In genomic region chr7:151368136-151368571, GRCh38 we compare ENCODE assay signal across 1 cellular context.
TF ChIP-seq lines count a peak whose summit lies in the region.

No MANE protein-coding gene starts in this region.

TF ChIP-seq in GM12878, 131 proteins besides CTCF, POLR2A, EP300 and RAD21 (continued from another document):
- TF ChIP-seq, protein P1, sequence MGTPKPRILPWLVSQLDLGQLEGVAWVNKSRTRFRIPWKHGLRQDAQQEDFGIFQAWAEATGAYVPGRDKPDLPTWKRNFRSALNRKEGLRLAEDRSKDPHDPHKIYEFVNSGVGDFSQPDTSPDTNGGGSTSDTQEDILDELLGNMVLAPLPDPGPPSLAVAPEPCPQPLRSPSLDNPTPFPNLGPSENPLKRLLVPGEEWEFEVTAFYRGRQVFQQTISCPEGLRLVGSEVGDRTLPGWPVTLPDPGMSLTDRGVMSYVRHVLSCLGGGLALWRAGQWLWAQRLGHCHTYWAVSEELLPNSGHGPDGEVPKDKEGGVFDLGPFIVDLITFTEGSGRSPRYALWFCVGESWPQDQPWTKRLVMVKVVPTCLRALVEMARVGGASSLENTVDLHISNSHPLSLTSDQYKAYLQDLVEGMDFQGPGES (IDR thresholded peaks at IDR 0.05), result 0 out of 2 replicates have a peak, but pooled peaks have one; percentile 40
- TF ChIP-seq SIX5 (IDR thresholded peaks at IDR 0.05; ENCODE audit: low read depth, low read length, severe bottlenecking) (no peak), MYC (IDR thresholded peaks at IDR 0.05; ENCODE audit: insufficient read depth, insufficient read length, insufficient replicate concordance, low read length, severe bottlenecking) (no peak), SMC3 (IDR thresholded peaks at IDR 0.05; ENCODE audit: borderline replicate concordance, low read length) (peak; percentile 87), SIN3A (IDR thresholded peaks at IDR 0.05; ENCODE audit: low read depth, low read length) (no peak), ATF7 (IDR thresholded peaks at IDR 0.05; ENCODE audit: low read depth) (no peak), YY1 (IDR thresholded peaks at IDR 0.05; ENCODE audit: low read depth, low read length) (peak; percentile 69), SMARCA5 (IDR thresholded peaks at IDR 0.05) (peak; percentile 61; the same call in 1 of the 2 replicates), ESRRA (IDR thresholded peaks at IDR 0.05; ENCODE audit: low read length) (no peak), BHLHE40 (IDR thresholded peaks at IDR 0.05; ENCODE audit: borderline replicate concordance in 1 of 2, low read depth in 2 of 2, low read length in 1 of 2) (peak in 1 of 2 experiments; percentile 41; a peak in 1 of 4 replicates), POU2F2 (IDR thresholded peaks at IDR 0.05; ENCODE audit: borderline replicate concordance, low read depth, low read length) (0 out of 3 replicates have a peak, but pooled peaks have one; percentile 33), RUNX3 (IDR thresholded peaks at IDR 0.05; ENCODE audit: low read length) (0 out of 2 replicates have a peak, but pooled peaks have one; percentile 21), ZNF384 (IDR thresholded peaks at IDR 0.05; ENCODE audit: borderline replicate concordance, low read depth, low read length) (no peak), TCF12 (IDR thresholded peaks at IDR 0.05; ENCODE audit: low read depth, low read length) (peak; percentile 55; the same call in 1 of the 2 replicates), NBN (IDR thresholded peaks at IDR 0.05) (0 out of 2 replicates have a peak, but pooled peaks have one; percentile 22), MEF2A (IDR thresholded peaks at IDR 0.05; ENCODE audit: insufficient read depth, low read depth, low read length) (no peak), POLR2AphosphoS5 (IDR thresholded peaks at IDR 0.05; ENCODE audit: low read length) (no peak), TAF1 (IDR thresholded peaks at IDR 0.05; ENCODE audit: borderline replicate concordance, low read depth, low read length) (no peak), NFIC (IDR thresholded peaks at IDR 0.05; ENCODE audit: low read depth, low read length) (no peak)
- TF ChIP-seq, protein P2, sequence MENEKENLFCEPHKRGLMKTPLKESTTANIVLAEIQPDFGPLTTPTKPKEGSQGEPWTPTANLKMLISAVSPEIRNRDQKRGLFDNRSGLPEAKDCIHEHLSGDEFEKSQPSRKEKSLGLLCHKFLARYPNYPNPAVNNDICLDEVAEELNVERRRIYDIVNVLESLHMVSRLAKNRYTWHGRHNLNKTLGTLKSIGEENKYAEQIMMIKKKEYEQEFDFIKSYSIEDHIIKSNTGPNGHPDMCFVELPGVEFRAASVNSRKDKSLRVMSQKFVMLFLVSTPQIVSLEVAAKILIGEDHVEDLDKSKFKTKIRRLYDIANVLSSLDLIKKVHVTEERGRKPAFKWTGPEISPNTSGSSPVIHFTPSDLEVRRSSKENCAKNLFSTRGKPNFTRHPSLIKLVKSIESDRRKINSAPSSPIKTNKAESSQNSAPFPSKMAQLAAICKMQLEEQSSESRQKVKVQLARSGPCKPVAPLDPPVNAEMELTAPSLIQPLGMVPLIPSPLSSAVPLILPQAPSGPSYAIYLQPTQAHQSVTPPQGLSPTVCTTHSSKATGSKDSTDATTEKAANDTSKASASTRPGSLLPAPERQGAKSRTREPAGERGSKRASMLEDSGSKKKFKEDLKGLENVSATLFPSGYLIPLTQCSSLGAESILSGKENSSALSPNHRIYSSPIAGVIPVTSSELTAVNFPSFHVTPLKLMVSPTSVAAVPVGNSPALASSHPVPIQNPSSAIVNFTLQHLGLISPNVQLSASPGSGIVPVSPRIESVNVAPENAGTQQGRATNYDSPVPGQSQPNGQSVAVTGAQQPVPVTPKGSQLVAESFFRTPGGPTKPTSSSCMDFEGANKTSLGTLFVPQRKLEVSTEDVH (IDR thresholded peaks at IDR 0.05; ENCODE audit: low read depth, partially characterized antibody), result no peak
